In genomic region chr22:38202437-38203089, GRCh38 we compare ENCODE assay signal across 8 cellular contexts. TPM values are rescaled to one million over a fixed set of nuclear protein-coding genes. Genes with fewer than 3 reads are reported as not detected.
DNase-seq lines count a peak whose midpoint lies in the region; ATAC-seq lines count a peak whose summit lies in the region.

No MANE protein-coding gene starts in this region.

- peak; percentile 18 for ATAC-seq in GM21825 (IDR thresholded peaks at IDR 0.05; ENCODE audit: unreplicated experiment)
- ATAC-seq in effector memory CD8-positive, alpha-beta T cell (replicated peaks) = peak; percentile 42

- H3K4me3 ChIP-seq in mesendoderm (ENCODE audit: low read length) = peak overlapping the region; percentile 70

- peak overlapping the region; percentile 90 for H3K9ac ChIP-seq in mesendoderm (ENCODE audit: low read length)

- peaks cover 58% of the 10 kb centered on the region for H3K4me1 Mint-ChIP-seq in activated CD4-positive, alpha-beta memory T cell treated with anti-CD3 and anti-CD28 coated beads, Interleukin-2, amount 10 ng/mL, durations not matched to agents 7 days and 5 days
- H3K4me1 Mint-ChIP-seq in effector memory CD8-positive, alpha-beta T cell (ENCODE audit: low read depth in 2 of 2) = peaks cover 30 to 35% of the 10 kb centered on the region in 2 donors

- H3K4me1 ChIP-seq in mesendoderm (ENCODE audit: control insufficient read depth, low read depth, low read length) = peaks cover 4% of the 10 kb centered on the region

- H3K79me2 ChIP-seq in mesendoderm (ENCODE audit: control insufficient read depth, insufficient read depth, low read length) = no peaks in the 10 kb centered on the region

- H3K27ac ChIP-seq in mesendoderm (ENCODE audit: low read depth, low read length) = peak overlapping the region; percentile 77

- no peak overlapping the region for H4K5ac ChIP-seq in mesendoderm (ENCODE audit: low read length)

- DNase-seq in D341Med (ENCODE audit: low spot score) (peak; percentile 78), NCI-H1105 treated with DMSO at 0.1 percent for 48 hours (lab: John Stamatoyannopoulos, UW) (peak; percentile 46), mesendoderm (peak; percentile 70), putamen (ENCODE audit: low spot score) (no peak)
- peak; percentile 69 for DNase-seq in activated CD4-positive, alpha-beta memory T cell treated with anti-CD3 and anti-CD28 coated beads, Interleukin-2, amount 10 ng/mL, durations not matched to agents 7 days and 5 days
- peak; percentile 50 to 58 (median 53) for DNase-seq in effector memory CD8-positive, alpha-beta T cell
- DNase-seq in stimulated activated naive CD4-positive, alpha-beta T cell (lab: John Stamatoyannopoulos, UW) = peak in 5 of 6 experiments; percentile 32 to 58 (median 38)

- peak overlapping the region; percentile 35 for H3K4me2 ChIP-seq in mesendoderm (ENCODE audit: low read length)

- no peak overlapping the region for H4K8ac ChIP-seq in mesendoderm (ENCODE audit: low read depth, low read length)

- no peak overlapping the region for H3K4ac ChIP-seq in mesendoderm (ENCODE audit: low read depth, low read length)

- POLR2A ChIA-PET in activated CD4-positive, alpha-beta memory T cell treated with anti-CD3 and anti-CD28 coated beads, Interleukin-2, amount 10 ng/mL, durations not matched to agents 7 days and 5 days (lab: Charles Lee) = interaction anchor here (0.9 to 8.2 kb wide), 10 partner anchors 8 to 104 kb away, joined by 3 to 93 read pairs (median 6); partner anchors contain the start of gene PLA2G6

- peak overlapping the region; percentile 56 for H3K18ac ChIP-seq in mesendoderm (ENCODE audit: low read length)

- no peaks in the 10 kb centered on the region for H3K27me3 ChIP-seq in mesendoderm (ENCODE audit: insufficient read depth, low read length, poor library complexity)

- H3K56ac ChIP-seq in mesendoderm (ENCODE audit: low read length) = peak overlapping the region; percentile 96

- peak overlapping the region; percentile 9 for H3K23ac ChIP-seq in mesendoderm (ENCODE audit: low read length)

- peaks cover 4% of the 10 kb centered on the region for H3K79me1 ChIP-seq in mesendoderm (ENCODE audit: low read length)

- no peak overlapping the region for H2BK15ac ChIP-seq in mesendoderm (replicated peaks; ENCODE audit: low read depth)

- H3K27me3 Mint-ChIP-seq in activated CD4-positive, alpha-beta memory T cell treated with anti-CD3 and anti-CD28 coated beads, Interleukin-2, amount 10 ng/mL, durations not matched to agents 7 days and 5 days = no peaks in the 10 kb centered on the region
- H3K27me3 Mint-ChIP-seq in effector memory CD8-positive, alpha-beta T cell = no peaks in the 10 kb centered on the region

- no peak overlapping the region for H2AK5ac ChIP-seq in mesendoderm (ENCODE audit: low read length)

- H3K27ac Mint-ChIP-seq in activated CD4-positive, alpha-beta memory T cell treated with anti-CD3 and anti-CD28 coated beads, Interleukin-2, amount 10 ng/mL, durations not matched to agents 7 days and 5 days = peak overlapping the region; percentile 76
- peak overlapping the region; percentile 69 to 71 for H3K27ac Mint-ChIP-seq in effector memory CD8-positive, alpha-beta T cell

- no peaks in the 10 kb centered on the region for H3K36me3 ChIP-seq in mesendoderm (ENCODE audit: control insufficient read depth, insufficient read depth, low read length)

- no CpG with 5 or more reads among the region's 74 CpGs for WGBS in mesendoderm (ENCODE audit: extremely low coverage, insufficient coverage, low lambda C conversion rate)

- H2BK5ac ChIP-seq in mesendoderm (ENCODE audit: low read length) = no peak overlapping the region

- CTCF ChIA-PET in activated CD4-positive, alpha-beta memory T cell treated with anti-CD3 and anti-CD28 coated beads, Interleukin-2, amount 10 ng/mL, durations not matched to agents 7 days and 5 days (lab: Charles Lee) = interaction anchor here (0.9 to 3.5 kb wide), 4 partner anchors 9 to 65 kb away, joined by 4 to 16 read pairs (median 6); partner anchors contain the start of gene PLA2G6

- no peak overlapping the region for H2BK120ac ChIP-seq in mesendoderm (ENCODE audit: low read depth, low read length)

- no peaks in the 10 kb centered on the region for H3K9me3 Mint-ChIP-seq in activated CD4-positive, alpha-beta memory T cell treated with anti-CD3 and anti-CD28 coated beads, Interleukin-2, amount 10 ng/mL, durations not matched to agents 7 days and 5 days
- H3K9me3 Mint-ChIP-seq in effector memory CD8-positive, alpha-beta T cell = no peaks in the 10 kb centered on the region

- H3K36me3 Mint-ChIP-seq in activated CD4-positive, alpha-beta memory T cell treated with anti-CD3 and anti-CD28 coated beads, Interleukin-2, amount 10 ng/mL, durations not matched to agents 7 days and 5 days (ENCODE audit: low read depth) = peaks cover 7% of the 10 kb centered on the region
- peaks cover 54% of the 10 kb centered on the region for H3K36me3 Mint-ChIP-seq in effector memory CD8-positive, alpha-beta T cell (ENCODE audit: insufficient read depth)

- H3K4me3 Mint-ChIP-seq in activated CD4-positive, alpha-beta memory T cell treated with anti-CD3 and anti-CD28 coated beads, Interleukin-2, amount 10 ng/mL, durations not matched to agents 7 days and 5 days = peak overlapping the region; percentile 83
- H3K4me3 Mint-ChIP-seq in effector memory CD8-positive, alpha-beta T cell = peak overlapping the region; percentile 74 to 80

RNA-seq across cellular contexts. Expression of gene MAFF, which starts 0.8 kb away (rescaled TPM):
- total RNA-seq in activated CD4-positive, alpha-beta memory T cell treated with anti-CD3 and anti-CD28 coated beads, Interleukin-2, amount 10 ng/mL, durations not matched to agents 7 days and 5 days = 10 to 100 TPM; 15.3 to 16.4 TPM
- 6.2 TPM for polyA plus RNA-seq in mesendoderm (2013, experiment 1 of 2)
- polyA plus RNA-seq in mesendoderm (2013, experiment 2 of 2) = 6.4 TPM

RNA-seq across cellular contexts. Expression of gene PLA2G6, which starts 20.9 kb away (rescaled TPM):
- total RNA-seq in activated CD4-positive, alpha-beta memory T cell treated with anti-CD3 and anti-CD28 coated beads, Interleukin-2, amount 10 ng/mL, durations not matched to agents 7 days and 5 days = 10 to 100 TPM; 80.7 to 85.7 TPM
- 2.4 TPM for polyA plus RNA-seq in mesendoderm (2013, experiment 1 of 2)
- 2.4 TPM for polyA plus RNA-seq in mesendoderm (2013, experiment 2 of 2)
